8 cellular contexts compared by ENCODE assay signal in the genomic region with DNA sequence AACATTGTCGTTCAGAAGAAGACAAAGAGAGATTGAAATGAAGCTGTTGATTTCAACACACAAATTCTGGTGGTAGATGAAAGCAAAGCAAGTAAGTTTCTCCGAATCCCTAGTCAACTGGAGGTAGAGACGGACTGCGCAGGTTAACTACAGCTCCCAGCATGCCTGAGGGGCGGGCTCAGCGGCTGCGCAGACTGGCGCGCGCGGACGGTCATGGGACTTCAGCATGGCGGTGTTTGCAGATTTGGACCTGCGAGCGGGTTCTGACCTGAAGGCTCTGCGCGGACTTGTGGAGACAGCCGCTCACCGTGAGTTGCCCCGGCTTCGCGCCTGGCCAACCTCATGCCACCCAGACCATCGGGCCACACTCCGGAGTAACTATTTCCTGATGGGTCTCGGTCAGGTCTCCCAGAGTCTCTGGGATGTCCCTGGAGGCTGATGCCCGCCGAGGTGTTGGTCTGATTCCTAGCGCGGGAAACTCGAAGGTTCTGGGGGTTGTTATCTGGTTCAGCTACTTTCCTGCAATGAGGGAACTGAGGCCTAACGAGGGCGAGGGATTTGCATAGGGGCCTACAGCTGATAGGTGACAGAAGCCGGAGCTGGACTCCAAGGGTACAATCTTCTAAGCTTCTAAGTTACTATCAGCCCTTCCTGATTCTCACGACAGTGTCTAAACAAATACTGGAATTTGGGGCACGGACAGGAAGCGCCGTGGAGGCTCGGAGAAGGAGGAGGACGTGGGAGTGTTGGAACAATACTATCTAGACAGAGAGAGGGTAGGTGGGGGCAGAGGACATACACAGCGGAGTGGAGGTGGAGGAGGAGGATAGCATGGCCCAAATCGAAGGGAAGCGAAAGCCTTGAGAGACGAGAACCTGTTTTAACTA. TPM values are rescaled to one million over a fixed set of nuclear protein-coding genes. Genes with fewer than 3 reads are reported as not detected.
A peak's percentile ranks its signal among the peaks of the same experiment; 100 is the strongest.
DNase-seq lines count a peak whose midpoint lies in the region; ATAC-seq and TF ChIP-seq lines count a peak whose summit lies in the region.

TSS of gene RPP30 (plus strand) at position 214 of the 887 bp plus-strand sequence. CDS start at position 227, 13 bp downstream.

- WGBS in adipose tissue, 3 donors, result 0% methylated on average over 43 of the region's 43 CpGs
- WGBS in upper lobe of left lung, 2 donors, result 1% methylated on average over 32 to 34 of the region's 43 CpGs

- CTCF ChIA-PET in T-cell (lab: Charles Lee), result interaction anchor here (0.7 to 1.7 kb wide), 11 partner anchors 8 to 40 kb away, joined by 3 to 7 read pairs (median 4); partner anchors contain the start of gene HTR7 (in 2 of the 2)

- peak within 1 kb of the TSS; percentile 73 to 91 for H3K27ac Mint-ChIP-seq in T-cell

- H3K4me3 ChIP-seq in GM12865 (ENCODE audit: low read depth, low read length) (peak within 1 kb of the TSS; percentile 74), upper lobe of left lung (peak within 1 kb of the TSS; percentile 85 to 93 (median 90))

- no peak for TF ChIP-seq CTCF in GM12865 (IDR thresholded peaks at IDR 0.05; ENCODE audit: insufficient read depth, low read depth, low read length, missing control alignments)
- TF ChIP-seq CTCF in upper lobe of left lung (IDR thresholded peaks at IDR 0.05), result peak in 2 of 6 experiments; percentile 13 to 32

- peaks cover 0 to 5% (median 0%) of the 10 kb centered on the region in 4 donors for H3K9me3 ChIP-seq in upper lobe of left lung

- peak; percentile 88 for DNase-seq in GM12865 (ENCODE audit: low read depth)
- peak; percentile 25 for DNase-seq in NCI-H1048 (lab: John Stamatoyannopoulos, UW)
- peak; percentile 58 to 85 (median 75) for DNase-seq in T-cell
- DNase-seq in cardiac septum (ENCODE audit: low spot score), result peak; percentile 95
- DNase-seq in posterior cingulate gyrus, result peak; percentile 84 to 99 (median 89)
- DNase-seq in upper lobe of left lung, result peak; percentile 88 to 97

- POLR2A ChIA-PET in T-cell (lab: Charles Lee), result interaction anchor here in 1 of 2 donors (0.5 to 0.8 kb wide), 3 partner anchors 162 to 1580 kb away, joined by 3 to 10 read pairs (median 3); no protein-coding TSS in a partner anchor

- H3K9me3 Mint-ChIP-seq in T-cell, result peaks cover 0 to 5% (median 0%) of the 10 kb centered on the region in 3 donors

- H3K27me3 Mint-ChIP-seq in T-cell, result peaks cover 23 to 32% of the 10 kb centered on the region in 2 donors

- H3K4me1 ChIP-seq in upper lobe of left lung, result peaks cover 9 to 26% (median 18%) of the 10 kb centered on the region in 4 donors

- H3K4me3 Mint-ChIP-seq in T-cell, result peak within 1 kb of the TSS; percentile 97 to 99 (median 99)

- intact Hi-C loops in cardiac septum (cut with DNase I), result no loop called here
- intact Hi-C loops in posterior cingulate gyrus (cut with DNase I), result loop anchor here (5.0 kb wide), 1 partner anchor 1445 kb away; no protein-coding TSS in a partner anchor

- no peak for TF ChIP-seq EP300 in upper lobe of left lung (IDR thresholded peaks at IDR 0.05)

- H3K27ac ChIP-seq in adipose tissue (ENCODE audit: low read depth, low read length) (no peak within 1 kb of the TSS), upper lobe of left lung (peak within 1 kb of the TSS; percentile 46 to 87 (median 73))

- peak in 3 of 4 donors; percentile 27 to 72 (median 31) for TF ChIP-seq POLR2A in upper lobe of left lung (IDR thresholded peaks at IDR 0.05)

- H3K4me1 Mint-ChIP-seq in T-cell, result peaks cover 39 to 45% (median 40%) of the 10 kb centered on the region in 3 donors

- no peaks in the 10 kb centered on the region for H3K27me3 ChIP-seq in upper lobe of left lung

- peak; percentile 98 for ATAC-seq in HG02588 (IDR thresholded peaks at IDR 0.05; ENCODE audit: unreplicated experiment)
- peak; percentile 99 to 100 (median 99) for ATAC-seq in T-cell (replicated peaks in 1 of 4)
- ATAC-seq in upper lobe of left lung (ENCODE audit: low FRiP score in 2 of 2), result peak; percentile 97 to 99

- peaks cover 5 to 17% (median 9%) of the 10 kb centered on the region in 4 donors for H3K36me3 ChIP-seq in upper lobe of left lung

- H3K36me3 Mint-ChIP-seq in T-cell, result peaks cover 10% of the 10 kb centered on the region

RNA-seq across cellular contexts. Expression of gene RPP30, which starts in this region (rescaled TPM):
- total RNA-seq in T-cell (10 to 100 TPM; 24.8 to 33.7 (median 26.9) TPM), cardiac septum (24.9 TPM), upper lobe of left lung (10 to 100 TPM in 5 of 6 donors, 1 to 10 TPM in 1; 9.9 to 28.8 (median 23.2) TPM)
- polyA plus RNA-seq in adipose tissue, result 10 to 100 TPM; 12.5 to 28.8 (median 21.9) TPM

Comparison
In these comparisons a context has a peak if more than half of its experiments do, and no peak if none do; other contexts are left out.
1. DNase-seq: peak in every context shown above with its lines; median percentile 95 in cardiac septum; 92 in upper lobe of left lung; 89 in posterior cingulate gyrus; 88 in GM12865; 75 in T-cell; 25 in NCI-H1048.